Comparison of ENCODE assay signal across 1 cellular context in genomic region chr15:63880019-63880418, GRCh38.
TF ChIP-seq lines count a peak whose summit lies in the region.

No MANE protein-coding gene starts in this region.

TF ChIP-seq in H1, 55 proteins besides CTCF, POLR2A, EP300 and RAD21:
- TF ChIP-seq KDM4A (IDR thresholded peaks at IDR 0.05; ENCODE audit: low read depth, low read length, severe bottlenecking) (no peak), ASH2L (IDR thresholded peaks at IDR 0.05; ENCODE audit: low read length) (no peak), KDM5A (IDR thresholded peaks at IDR 0.05; ENCODE audit: low read length) (no peak), BCL11A (IDR thresholded peaks at IDR 0.05; ENCODE audit: low read depth in 2 of 2, low read length in 2 of 2) (no peak), CEBPB (IDR thresholded peaks at IDR 0.05; ENCODE audit: low read depth, low read length) (no peak), CBX8 (IDR thresholded peaks at IDR 0.05; ENCODE audit: borderline replicate concordance, low read depth, low read length) (no peak), SIX5 (IDR thresholded peaks at IDR 0.05; ENCODE audit: low read depth, low read length) (no peak), HDAC6 (IDR thresholded peaks at IDR 0.05; ENCODE audit: low read depth, low read length) (no peak), POLR2AphosphoS5 (IDR thresholded peaks at IDR 0.05; ENCODE audit: low read depth, low read length) (no peak), SUZ12 (IDR thresholded peaks at IDR 0.05; ENCODE audit: low read length) (no peak), SIN3A (conservative IDR thresholded peaks at IDR 0.05 in 1 of 2, IDR thresholded peaks at IDR 0.05 in 1 of 2; ENCODE audit: low read depth in 1 of 2, low read length in 2 of 2) (no peak), KDM1A (IDR thresholded peaks at IDR 0.05; ENCODE audit: borderline replicate concordance, low read length) (no peak), EZH2 (IDR thresholded peaks at IDR 0.05; ENCODE audit: low read depth, low read length, severe bottlenecking) (no peak), JUND (IDR thresholded peaks at IDR 0.05; ENCODE audit: low read length) (no peak), RXRA (IDR thresholded peaks at IDR 0.05; ENCODE audit: insufficient read depth, low read depth, low read length) (no peak)
